19 cellular contexts compared by ENCODE assay signal in the genomic region with DNA sequence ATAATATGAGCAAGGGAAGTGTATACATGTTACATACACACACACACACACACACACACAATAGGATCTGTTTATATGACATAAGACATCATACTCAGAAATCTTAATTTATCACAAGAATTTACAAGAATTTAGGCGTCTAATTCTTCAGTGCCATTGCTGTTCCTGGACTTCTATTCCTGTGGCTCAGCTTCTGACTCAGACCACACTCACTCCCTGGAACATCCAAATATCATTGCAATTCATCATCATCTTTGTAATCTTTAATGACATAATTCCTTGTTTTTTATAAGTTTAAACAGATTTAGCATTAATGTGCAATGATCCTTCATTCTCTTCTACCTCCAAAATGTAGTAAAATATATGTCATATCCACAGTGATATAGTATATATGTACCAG.
DNase-seq lines count a peak whose midpoint lies in the region; ATAC-seq and TF ChIP-seq lines count a peak whose summit lies in the region.
"Had no signal": no experiment of that assay in that cellular context is flagged by ENCODE, and none has a peak within 500 bp of the region (broad histone marks: within the 10 kb centered on the region; RNA-seq: fewer than 3 reads in every experiment).

No MANE protein-coding gene starts in this region.

- intact Hi-C loops in PC-3 (cut with micrococcal nuclease) (no loop called here), body of pancreas (cut with DNase I) (no loop called here)

- H3K27me3 ChIP-seq in PC-3 (ENCODE audit: low read length), result no peaks in the 10 kb centered on the region
- H3K27me3 ChIP-seq in body of pancreas, result no peaks in the 10 kb centered on the region
- H3K27me3 ChIP-seq: adrenal gland, dorsolateral prefrontal cortex, gastrocnemius medialis had no signal

- no peak for TF ChIP-seq POLR2A in body of pancreas (IDR thresholded peaks at IDR 0.05)

- ATAC-seq in PC-3 (peak; percentile 97), HG03139 (IDR thresholded peaks at IDR 0.05; ENCODE audit: unreplicated experiment) (no peak), body of pancreas (no peak)
- ATAC-seq: gastrocnemius medialis had no signal

- DNase-seq in Daoy (ENCODE audit: low read depth) (peak; percentile 20), PC-3 (peak; percentile 83), dedifferentiated amniotic fluid mesenchymal stem cell (ENCODE audit: extremely low spot score) (peak; percentile 65), myocyte (ENCODE audit: low read depth) (peak; percentile 48), cerebellar cortex (ENCODE audit: low spot score) (no peak), body of pancreas (no peak)
- no peak for DNase-seq in activated naive CD4-positive, alpha-beta T cell treated with Interleukin-2 at 50 U/mL for 16 hours
- DNase-seq: activated CD4-positive, alpha-beta T cell treated with anti-CD3 and anti-CD28 coated beads for 4 hours; activated T-cell treated with anti-CD3 and anti-CD28 coated beads, Interleukin-2, amount 50 U/mL, for 24 hours; adrenal gland; DMS 273 treated with DMSO at 0.1 percent for 48 hours; dorsolateral prefrontal cortex; gastrocnemius medialis; GOT3; Karpas-422; NCI-H2029; NCI-H82; stimulated activated naive CD4-positive, alpha-beta T cell had no signal

- H3K79me2 ChIP-seq in PC-3 (ENCODE audit: low read length), result no peaks in the 10 kb centered on the region

- TF ChIP-seq CTCF in PC-3 (conservative IDR thresholded peaks at IDR 0.05; ENCODE audit: low read depth, low read length), result no peak
- TF ChIP-seq CTCF in body of pancreas (IDR thresholded peaks at IDR 0.05), result no peak

- no peaks in the 10 kb centered on the region for H3F3A ChIP-seq in PC-3 (ENCODE audit: low read length, unreplicated experiment)

- H3K27ac ChIP-seq in PC-3 (ENCODE audit: low read length) (peak overlapping the region; percentile 26; the same call in 1 of the 2 replicates), body of pancreas (no peak overlapping the region)
- H3K27ac ChIP-seq: adrenal gland, dorsolateral prefrontal cortex, gastrocnemius medialis had no signal

- H3K4me2 ChIP-seq in PC-3 (ENCODE audit: low read length), result peak overlapping the region; percentile 41; the same call in 1 of the 2 replicates

- H3K36me3 ChIP-seq in PC-3 (ENCODE audit: low read depth, low read length) (no peaks in the 10 kb centered on the region), body of pancreas (replicated peaks in 1 of 2; ENCODE audit: insufficient read depth in 1 of 2, low read depth in 2 of 2) (no peaks in the 10 kb centered on the region)
- H3K36me3 ChIP-seq: adrenal gland, gastrocnemius medialis had no signal

- peaks cover 19% of the 10 kb centered on the region for H3K4me1 ChIP-seq in PC-3 (ENCODE audit: insufficient read depth, low read length)
- H3K4me1 ChIP-seq in body of pancreas, result no peaks in the 10 kb centered on the region
- H3K4me1 ChIP-seq: adrenal gland, gastrocnemius medialis had no signal

- 50 to 68% methylated on average over 1 of the region's 1 CpG for WGBS in body of pancreas, 2 donors

- POLR2A ChIA-PET in PC-3 (lab: Charles Lee; ENCODE audit: unreplicated experiment), result interaction anchor here (0.6 kb wide), 1 partner anchor 1764 kb away, joined by 3 read pairs; no protein-coding TSS in a partner anchor

- no peaks in the 10 kb centered on the region for H4K20me1 ChIP-seq in PC-3 (ENCODE audit: low read length)

- no peak overlapping the region for H3K9ac ChIP-seq in PC-3 (ENCODE audit: low read length)

- H3K4me3 ChIP-seq in PC-3 (ENCODE audit: low read length) (no peak overlapping the region), body of pancreas (no peak overlapping the region)
- H3K4me3 ChIP-seq: dorsolateral prefrontal cortex, gastrocnemius medialis had no signal

- CTCF ChIA-PET in PC-3 (lab: Charles Lee), result no interaction called here

- no peaks in the 10 kb centered on the region for H3K9me3 ChIP-seq in PC-3 (ENCODE audit: low read length)
- no peaks in the 10 kb centered on the region for H3K9me3 ChIP-seq in body of pancreas
- H3K9me3 ChIP-seq: adrenal gland, gastrocnemius medialis had no signal

- H2AFZ ChIP-seq in PC-3 (ENCODE audit: low read length), result no peak overlapping the region

- no peaks in the 10 kb centered on the region for H3K9me2 ChIP-seq in PC-3 (replicated peaks; ENCODE audit: low read length)

- no TSS peak for BruUV-seq in PC-3 (replicated peaks; lab: Mats Ljungman, UMichigan)

Comparison
In these comparisons a context has a peak if more than half of its experiments do, and no peak if none do; other contexts are left out.
1. DNase-seq: peak in Daoy (single experiment), PC-3 (single experiment), dedifferentiated amniotic fluid mesenchymal stem cell (single experiment) and myocyte (single experiment); none in cerebellar cortex (single experiment), body of pancreas (0 of 4) and activated naive CD4-positive, alpha-beta T cell treated with Interleukin-2 at 50 U/mL for 16 hours (single experiment).